Comparison of ENCODE assay signal across 8 cellular contexts in genomic region chr6:80165143-80165542, GRCh38. TPM values are rescaled to one million over a fixed set of nuclear protein-coding genes. Genes with fewer than 3 reads are reported as not detected.
A peak's percentile ranks its signal among the peaks of the same experiment; 100 is the strongest.
DNase-seq lines count a peak whose midpoint lies in the region; ATAC-seq and TF ChIP-seq lines count a peak whose summit lies in the region.

No MANE protein-coding gene starts in this region.

- H3K9me3 ChIP-seq in OCI-LY1 (ENCODE audit: low read length) = no peaks in the 10 kb centered on the region
- no peaks in the 10 kb centered on the region for H3K9me3 ChIP-seq in smooth muscle cell (replicated peaks; ENCODE audit: low read depth)

- no peaks in the 10 kb centered on the region for H3K79me2 ChIP-seq in OCI-LY1 (ENCODE audit: insufficient read depth, low read length)
- H3K79me2 ChIP-seq in smooth muscle cell (ENCODE audit: low read depth) = no peaks in the 10 kb centered on the region

- H3K4me3 Mint-ChIP-seq in chondrocyte (ENCODE audit: unreplicated experiment) = no peak overlapping the region

- peak overlapping the region; percentile 49 for H3K27ac ChIP-seq in OCI-LY1 (ENCODE audit: low read depth, low read length, poor library complexity, severe bottlenecking)
- no peak overlapping the region for H3K27ac ChIP-seq in smooth muscle cell (ENCODE audit: low read depth)

- H3K4me1 Mint-ChIP-seq in chondrocyte (ENCODE audit: low read depth) = peaks cover 4% of the 10 kb centered on the region

- H3K9me2 ChIP-seq in OCI-LY1 (ENCODE audit: low read depth, low read length) = no peaks in the 10 kb centered on the region

- DNase-seq in lung microvascular endothelial cell (ENCODE audit: low read depth in 2 of 2) = peak; percentile 75 to 84
- DNase-seq in left lobe of liver (ENCODE audit: low spot score) = no peak
- DNase-seq in chondrocyte (ENCODE audit: low spot score) = no peak
- no peak for DNase-seq in smooth muscle cell (lab: John Stamatoyannopoulos, UW; ENCODE audit: unreplicated experiment)
- DNase-seq in COR-L47 (lab: John Stamatoyannopoulos, UW) = no peak

- H3K4me3 ChIP-seq in OCI-LY1 (ENCODE audit: low read depth, low read length, poor library complexity, severe bottlenecking) (no peak overlapping the region), smooth muscle cell (no peak overlapping the region)

- H3F3A ChIP-seq in OCI-LY1 (ENCODE audit: insufficient read depth, low read length) (no peaks in the 10 kb centered on the region), smooth muscle cell (ENCODE audit: low read depth) (no peaks in the 10 kb centered on the region)

- H3K9ac ChIP-seq in OCI-LY1 (ENCODE audit: low read length) = no peak overlapping the region
- no peak overlapping the region for H3K9ac ChIP-seq in smooth muscle cell (ENCODE audit: low read depth)

- TF ChIP-seq CTCF in OCI-LY1 (IDR thresholded peaks at IDR 0.05; ENCODE audit: low read length) (no peak), chondrocyte (IDR thresholded peaks at IDR 0.05) (no peak), smooth muscle cell (IDR thresholded peaks at IDR 0.05; ENCODE audit: borderline replicate concordance, insufficient read depth, poor library complexity, severe bottlenecking) (no peak)

- ATAC-seq in GM18870 (IDR thresholded peaks at IDR 0.05; ENCODE audit: unreplicated experiment) = peak; percentile 97
- ATAC-seq in HG02759 (IDR thresholded peaks at IDR 0.05; ENCODE audit: unreplicated experiment) = peak; percentile 93
- no peak for ATAC-seq in left lobe of liver

- H3K36me3 ChIP-seq in OCI-LY1 (ENCODE audit: insufficient read depth, low read length) (no peaks in the 10 kb centered on the region), smooth muscle cell (ENCODE audit: low read depth) (no peaks in the 10 kb centered on the region)

- H3K27me3 Mint-ChIP-seq in chondrocyte (ENCODE audit: low read depth) = no peaks in the 10 kb centered on the region

- H3K36me3 Mint-ChIP-seq in chondrocyte (ENCODE audit: low read depth) = no peaks in the 10 kb centered on the region

- no peaks in the 10 kb centered on the region for H3K9me3 Mint-ChIP-seq in chondrocyte (ENCODE audit: low read depth)

- 86% methylated on average over 3 of the region's 3 CpGs for WGBS in smooth muscle cell (ENCODE audit: low lambda C conversion rate)

- H3K27me3 ChIP-seq in OCI-LY1 (ENCODE audit: insufficient read depth, low read length) (no peaks in the 10 kb centered on the region), smooth muscle cell (ENCODE audit: low read depth) (no peaks in the 10 kb centered on the region)

- H4K20me1 ChIP-seq in OCI-LY1 (ENCODE audit: insufficient read depth, low read length) = no peaks in the 10 kb centered on the region
- no peaks in the 10 kb centered on the region for H4K20me1 ChIP-seq in smooth muscle cell (ENCODE audit: low read depth)

- peaks cover 23% of the 10 kb centered on the region for H3K4me1 ChIP-seq in OCI-LY1 (ENCODE audit: insufficient read depth, low read length, severe bottlenecking)
- H3K4me1 ChIP-seq in smooth muscle cell (ENCODE audit: low read depth) = peaks cover 6% of the 10 kb centered on the region

- no peak overlapping the region for H3K4me2 ChIP-seq in OCI-LY1 (ENCODE audit: low read length)
- no peak overlapping the region for H3K4me2 ChIP-seq in smooth muscle cell

- H2AFZ ChIP-seq in OCI-LY1 (ENCODE audit: low read length) (no peak overlapping the region), smooth muscle cell (ENCODE audit: low read depth) (no peak overlapping the region)

- H3K27ac Mint-ChIP-seq in chondrocyte (ENCODE audit: unreplicated experiment) = no peak overlapping the region

RNA-seq across cellular contexts. Expression of gene BCKDHB, which starts 58.7 kb away (rescaled TPM):
- total RNA-seq in lung microvascular endothelial cell = 6.5 TPM in 2 replicates
- 64.9 TPM for total RNA-seq in left lobe of liver
- 12.9 to 28.1 TPM (median 15.1 TPM) in 3 replicates for total RNA-seq in chondrocyte
- total RNA-seq in smooth muscle cell = 16.1 and 19.7 TPM in 2 replicates
- polyA plus RNA-seq in smooth muscle cell = 10.2 and 11.4 TPM in 2 replicates

Comparison
In these comparisons a context has a peak if more than half of its experiments do, and no peak if none do; other contexts are left out.
1. DNase-seq: peak in lung microvascular endothelial cell (2 of 2); none in left lobe of liver (single experiment), chondrocyte (single experiment), smooth muscle cell (single experiment) and COR-L47 (single experiment).